20 cellular contexts compared by ENCODE assay signal in genomic region chr14:24874514-24875202, GRCh38.
"Had no signal": no experiment of that assay in that cellular context is flagged by ENCODE, and none has a peak within 500 bp of the region (broad histone marks: within the 10 kb centered on the region; RNA-seq: fewer than 3 reads in every experiment).

No MANE protein-coding gene starts in this region.

- H3K27ac ChIP-seq: epithelial cell of prostate, esophagus muscularis mucosa, gastroesophageal sphincter, sigmoid colon, skin epidermis, suprapubic skin, thyroid gland, uterus had no signal

- H3K4me3 ChIP-seq: esophagus muscularis mucosa, gastroesophageal sphincter, sigmoid colon, skin epidermis, suprapubic skin, thyroid gland, upper lobe of left lung, uterus had no signal

- H3K4me3 Mint-ChIP-seq: central memory CD8-positive, alpha-beta T cell; effector memory CD8-positive, alpha-beta T cell; immature natural killer cell; mesothelial cell of epicardium; natural killer cell treated with Interleukin-12 subunit alpha and Interleukin-12 subunit beta and Interleukin-15 and Interleukin-18, amount 100 ng/mL, for 72 hours had no signal

- H3K27ac Mint-ChIP-seq: effector memory CD8-positive, alpha-beta T cell; immature natural killer cell; mesothelial cell of epicardium; natural killer cell treated with Interleukin-12 subunit alpha and Interleukin-12 subunit beta and Interleukin-15 and Interleukin-18, amount 100 ng/mL, for 72 hours had no signal

- ATAC-seq: effector memory CD8-positive, alpha-beta T cell; gastroesophageal sphincter; natural killer cell treated with Interleukin-12 subunit alpha and Interleukin-12 subunit beta and Interleukin-15 and Interleukin-18, amount 100 ng/mL, for 72 hours had no signal

- H3K9me3 ChIP-seq: esophagus muscularis mucosa, gastroesophageal sphincter, sigmoid colon, suprapubic skin, thyroid gland, upper lobe of left lung, uterus had no signal

- H3K36me3 ChIP-seq: esophagus muscularis mucosa, gastroesophageal sphincter, sigmoid colon, suprapubic skin, thyroid gland, upper lobe of left lung, uterus had no signal

- H3K27me3 ChIP-seq: esophagus muscularis mucosa, gastroesophageal sphincter, sigmoid colon, suprapubic skin, thyroid gland, upper lobe of left lung, uterus had no signal

- H3K36me3 Mint-ChIP-seq: immature natural killer cell; mesothelial cell of epicardium; natural killer cell treated with Interleukin-12 subunit alpha and Interleukin-12 subunit beta and Interleukin-15 and Interleukin-18, amount 100 ng/mL, for 72 hours had no signal

- H3K4me1 Mint-ChIP-seq: central memory CD8-positive, alpha-beta T cell; immature natural killer cell had no signal

- DNase-seq: cortex of kidney; effector memory CD8-positive, alpha-beta T cell; foreskin fibroblast; glutamatergic neuron; immature natural killer cell; posterior cingulate gyrus; sigmoid colon; stimulated activated CD4-positive, alpha-beta T cell treated with anti-CD3 and anti-CD28 coated beads, Interleukin-12 subunit alpha, Interleukin-12 subunit beta, amount 100 ng/mL, for 4 hours; stimulated activated naive CD4-positive, alpha-beta T cell; thyroid gland; upper lobe of left lung; uterus had no signal

- H3K4me1 ChIP-seq: uterus had no signal

- H3K9me3 Mint-ChIP-seq: central memory CD8-positive, alpha-beta T cell; effector memory CD8-positive, alpha-beta T cell; immature natural killer cell; mesothelial cell of epicardium; natural killer cell treated with Interleukin-12 subunit alpha and Interleukin-12 subunit beta and Interleukin-15 and Interleukin-18, amount 100 ng/mL, for 72 hours had no signal
